26 cellular contexts compared by ENCODE assay signal in genomic region chr12:14656846-14657245, GRCh38. TPM values are rescaled to one million over a fixed set of nuclear protein-coding genes. Genes with fewer than 3 reads are reported as not detected.
DNase-seq lines count a peak whose midpoint lies in the region; ATAC-seq, FAIRE-seq and TF ChIP-seq lines count a peak whose summit lies in the region.
"Had no signal": no experiment of that assay in that cellular context is flagged by ENCODE, and none has a peak within 500 bp of the region (broad histone marks: within the 10 kb centered on the region; RNA-seq: fewer than 3 reads in every experiment).

No MANE protein-coding gene starts in this region.

- no peak for TF ChIP-seq EP300 in HepG2 (IDR thresholded peaks at IDR 0.05; ENCODE audit: low read depth in 2 of 2, low read length in 2 of 2)
- no peak for TF ChIP-seq EP300 in HepG2 (CRISPR knock-in tag; IDR thresholded peaks at IDR 0.05; ENCODE audit: borderline replicate concordance)

- H3F3A ChIP-seq in SU-DHL-6 (ENCODE audit: insufficient read depth), result no peaks in the 10 kb centered on the region

- no peaks in the 10 kb centered on the region for H3K9me3 Mint-ChIP-seq in endothelial cell (ENCODE audit: unreplicated experiment)

- no peak for TF ChIP-seq RAD21 in HepG2 (CRISPR knock-in tag; IDR thresholded peaks at IDR 0.05)

- WGBS in HepG2 (ENCODE audit: low lambda C conversion rate), result 74% methylated on average over 9 of the region's 9 CpGs
- WGBS in right lobe of liver (ENCODE audit: insufficient coverage, low coverage, low lambda C conversion rate, missing lambda C conversion rate), result 75% methylated on average over 1 of the region's 9 CpGs

- peak; percentile 2 for DNase-seq in HepG2 (ENCODE audit: low spot score)
- DNase-seq in right lobe of liver, result no peak
- DNase-seq in endothelial cell (ENCODE audit: low spot score), result peak; percentile 24
- no peak for DNase-seq in brain microvascular endothelial cell
- DNase-seq in NK-92 treated with Interleukin-12 subunit alpha and Interleukin-12 subunit beta, amount 100 ng/mL, for 24 hours (lab: John Stamatoyannopoulos, UW), result no peak
- DNase-seq in GF-D8 (lab: John Stamatoyannopoulos, UW), result no peak
- DNase-seq in GDM1 (lab: John Stamatoyannopoulos, UW), result no peak
- DNase-seq: CD4-positive, CD25-positive, alpha-beta regulatory T cell; DMS53; IMR-90; MM.1S; NCI-H1417; NCI-H187 treated with DMSO at 0.1 percent for 48 hours; NCI-H2107; NCI-H524 treated with DMSO at 0.1 percent for 48 hours; NCI-H774; Right ventricle myocardium superior; RPMI8226; T-helper 1 cell had no signal

- no peaks in the 10 kb centered on the region for H3K9me2 ChIP-seq in SU-DHL-6 (replicated peaks; ENCODE audit: insufficient read depth, low read length)

- POLR2A ChIA-PET in HepG2 (lab: Yijun Ruan, JAX), result no interaction called here

- H3K4me3 Mint-ChIP-seq in endothelial cell (ENCODE audit: unreplicated experiment), result no peak overlapping the region
- H3K4me3 Mint-ChIP-seq: CD4-positive, CD25-positive, alpha-beta regulatory T cell had no signal

- H3K36me3 Mint-ChIP-seq in endothelial cell (ENCODE audit: low read depth, unreplicated experiment), result no peaks in the 10 kb centered on the region
- H3K36me3 Mint-ChIP-seq: CD4-positive, CD25-positive, alpha-beta regulatory T cell had no signal

- no peak overlapping the region for H3K4me3 ChIP-seq in HepG2 (replicated peaks in 1 of 3; ENCODE audit: insufficient read depth in 1 of 3, low read depth in 2 of 3, low read length in 3 of 3)
- H3K4me3 ChIP-seq in right lobe of liver, result no peak overlapping the region
- no peak overlapping the region for H3K4me3 ChIP-seq in SU-DHL-6 (ENCODE audit: insufficient read depth, low read length, poor library complexity, severe bottlenecking)
- no peak overlapping the region for H3K4me3 ChIP-seq in brain microvascular endothelial cell (ENCODE audit: low read depth, low read length)
- H3K4me3 ChIP-seq: SJSA1 had no signal

- peak; percentile 80 for ATAC-seq in HepG2
- ATAC-seq in right lobe of liver, result no peak

- BruUV-seq in HepG2 (replicated peaks; lab: Mats Ljungman, UMichigan), result no TSS peak

- H4K20me1 ChIP-seq in HepG2 (ENCODE audit: insufficient read depth, low read length), result no peaks in the 10 kb centered on the region
- no peaks in the 10 kb centered on the region for H4K20me1 ChIP-seq in SU-DHL-6 (ENCODE audit: low read depth, low read length)

- H3K9me3 ChIP-seq in HepG2 (ENCODE audit: low read length), result no peaks in the 10 kb centered on the region
- H3K9me3 ChIP-seq in right lobe of liver, result no peaks in the 10 kb centered on the region
- H3K9me3 ChIP-seq in SU-DHL-6 (ENCODE audit: insufficient read depth, low read length), result no peaks in the 10 kb centered on the region
- H3K9me3 ChIP-seq: SJSA1 had no signal

- H3K4me2 ChIP-seq in HepG2 (ENCODE audit: low read depth, low read length), result no peak overlapping the region
- no peak overlapping the region for H3K4me2 ChIP-seq in SU-DHL-6 (ENCODE audit: low read depth, low read length, poor library complexity, severe bottlenecking)
- H3K4me2 ChIP-seq: KMS-11 had no signal

- in situ Hi-C loops in HepG2 (cut with HindIII; ENCODE audit: extremely low pct_ligation_motif_present, low pct_unique_long_range_greater_than_20kb), result no loop called here
- in situ Hi-C loops in brain microvascular endothelial cell (cut with HindIII; ENCODE audit: low pct_ligation_motif_present, low sequenced_read_pairs), result no loop called here

- no peak for TF ChIP-seq POLR2A in HepG2 (IDR thresholded peaks at IDR 0.05; ENCODE audit: insufficient read depth in 1 of 2, low read depth in 2 of 2, low read length in 2 of 2)
- TF ChIP-seq POLR2A in right lobe of liver (IDR thresholded peaks at IDR 0.05), result no peak

- H3K27ac Mint-ChIP-seq in endothelial cell (ENCODE audit: unreplicated experiment), result no peak overlapping the region
- H3K27ac Mint-ChIP-seq: CD4-positive, CD25-positive, alpha-beta regulatory T cell had no signal

- CTCF ChIA-PET in HepG2 (lab: Yijun Ruan, JAX; ENCODE audit: low intra/inter-chr PET ratio, low total read pairs), result no interaction called here

- peaks cover 6% of the 10 kb centered on the region for H3K27me3 Mint-ChIP-seq in endothelial cell (ENCODE audit: unreplicated experiment)

- H3K27ac ChIP-seq in HepG2 (ENCODE audit: extremely low read length, insufficient read depth, low read length), result no peak overlapping the region
- H3K27ac ChIP-seq in right lobe of liver, result no peak overlapping the region
- H3K27ac ChIP-seq in SU-DHL-6 (ENCODE audit: low read depth, low read length), result no peak overlapping the region
- no peak overlapping the region for H3K27ac ChIP-seq in brain microvascular endothelial cell
- H3K27ac ChIP-seq: KMS-11, SJSA1 had no signal

- no peaks in the 10 kb centered on the region for H3K4me1 Mint-ChIP-seq in endothelial cell (ENCODE audit: unreplicated experiment)
- H3K4me1 Mint-ChIP-seq: CD4-positive, CD25-positive, alpha-beta regulatory T cell had no signal

- H3K36me3 ChIP-seq in HepG2 (replicated peaks in 1 of 2; ENCODE audit: control insufficient read depth in 1 of 2, insufficient read depth in 2 of 2, low read length in 2 of 2) (no peaks in the 10 kb centered on the region), right lobe of liver (no peaks in the 10 kb centered on the region), SU-DHL-6 (ENCODE audit: low read length) (no peaks in the 10 kb centered on the region), brain microvascular endothelial cell (replicated peaks) (no peaks in the 10 kb centered on the region)
- H3K36me3 ChIP-seq: SJSA1 had no signal

- H3K4me1 ChIP-seq in HepG2 (ENCODE audit: insufficient read depth, low read length), result no peaks in the 10 kb centered on the region
- H3K4me1 ChIP-seq in right lobe of liver, result no peaks in the 10 kb centered on the region
- H3K4me1 ChIP-seq: SJSA1 had no signal

- no peaks in the 10 kb centered on the region for H3K79me2 ChIP-seq in HepG2 (ENCODE audit: insufficient read depth, low read length)
- no peaks in the 10 kb centered on the region for H3K79me2 ChIP-seq in SU-DHL-6 (ENCODE audit: insufficient read depth, low read length)

- intact Hi-C loops in HepG2 (cut with micrococcal nuclease; ENCODE audit: unreplicated experiment) (no loop called here), right lobe of liver (cut with DNase I) (no loop called here)

- no peak overlapping the region for H3K9ac ChIP-seq in HepG2 (ENCODE audit: insufficient read depth, low read depth, low read length)
- no peak overlapping the region for H3K9ac ChIP-seq in SU-DHL-6 (ENCODE audit: low read length)
- H3K9ac ChIP-seq: KMS-11 had no signal

- TF ChIP-seq CTCF in HepG2 (CRISPR knock-in tag; IDR thresholded peaks at IDR 0.05) (peak; percentile 46), right lobe of liver (IDR thresholded peaks at IDR 0.05) (no peak), SU-DHL-6 (IDR thresholded peaks at IDR 0.05; ENCODE audit: insufficient read depth, low read length, poor library complexity, severe bottlenecking) (peak; percentile 26), endothelial cell (IDR thresholded peaks at IDR 0.05; ENCODE audit: unreplicated experiment) (no peak), brain microvascular endothelial cell (IDR thresholded peaks at IDR 0.05; ENCODE audit: low read depth, low read length, missing control alignments) (no peak)

- no peaks in the 10 kb centered on the region for H3K27me3 ChIP-seq in HepG2 (ENCODE audit: control insufficient read depth in 1 of 2, insufficient read depth in 2 of 2, low read length in 2 of 2)
- no peaks in the 10 kb centered on the region for H3K27me3 ChIP-seq in right lobe of liver
- no peaks in the 10 kb centered on the region for H3K27me3 ChIP-seq in SU-DHL-6 (ENCODE audit: low read length)
- no peaks in the 10 kb centered on the region for H3K27me3 ChIP-seq in brain microvascular endothelial cell (replicated peaks)
- H3K27me3 ChIP-seq: SJSA1 had no signal

- no peak overlapping the region for H2AFZ ChIP-seq in HepG2 (ENCODE audit: low read length)
- H2AFZ ChIP-seq in SU-DHL-6 (ENCODE audit: low read depth, low read length, severe bottlenecking), result no peak overlapping the region

- no peak for FAIRE-seq in HepG2 (lab: Jason Lieb, UNC)
- FAIRE-seq: GM12892, H54 had no signal

TF ChIP-seq in HepG2, 621 proteins besides CTCF, POLR2A, EP300 and RAD21 (continues in another document):
- no peak for TF ChIP-seq TGIF2 (CRISPR knock-in tag; IDR thresholded peaks at IDR 0.05)

RNA-seq across cellular contexts. Expression of gene GUCY2C, which starts 39.6 kb away (rescaled TPM):
- total RNA-seq in HepG2 (2016; rRNA removed; fragmentation: Illumina TruSeq; extraction: Trizol) (not detected in 2 replicates), right lobe of liver (under 1 TPM in 1 of 6 experiments, not detected in 5; 0.10 TPM), endothelial cell (ENCODE audit: unreplicated experiment) (0.36 TPM)
- total RNA-seq in HepG2 (2016; cell fraction: cytosol; rRNA removed; fragmentation: Illumina TruSeq; extraction: Trizol; ENCODE audit: low read depth), result not detected in 2 replicates
- not detected in 2 replicates for total RNA-seq in HepG2 (2016; cell fraction: insoluble cytoplasmic fraction; rRNA removed; fragmentation: Illumina TruSeq; extraction: Trizol)
- not detected in 2 replicates for total RNA-seq in HepG2 (2016; cell fraction: membrane; rRNA removed; fragmentation: Illumina TruSeq; extraction: Trizol)
- not detected in 2 replicates for total RNA-seq in HepG2 (2016; cell fraction: nucleus; rRNA removed; fragmentation: Illumina TruSeq; extraction: Trizol)
- 0.09 TPM in 1 of 2 replicates, not detected in the other for polyA plus RNA-seq in HepG2 (2011; rRNA removed)
- 0.01 and 0.08 TPM in 2 replicates for polyA plus RNA-seq in HepG2 (2011; cell fraction: cytosol; rRNA removed)
- 0.05 TPM in 1 of 2 replicates, not detected in the other for polyA plus RNA-seq in HepG2 (2011; cell fraction: nucleus; rRNA removed)
- polyA plus RNA-seq in HepG2 (2012), result 0.07 and 0.08 TPM in 2 replicates
- not detected in 2 replicates for polyA plus RNA-seq in HepG2 (2016; cell fraction: cytosol; fragmentation: Illumina TruSeq; extraction: Trizol; ENCODE audit: low read depth)
- polyA plus RNA-seq in HepG2 (2016; cell fraction: insoluble cytoplasmic fraction; fragmentation: Illumina TruSeq; extraction: Trizol; ENCODE audit: low read depth), result not detected in 2 replicates
- polyA plus RNA-seq in HepG2 (2016; cell fraction: membrane; fragmentation: Illumina TruSeq; extraction: Trizol; ENCODE audit: low read depth), result not detected in 2 replicates
- not detected in 2 replicates for polyA plus RNA-seq in HepG2 (2016; cell fraction: nucleus; fragmentation: Illumina TruSeq; extraction: Trizol; ENCODE audit: insufficient read depth, low read depth)
- polyA minus RNA-seq in HepG2 (2011; rRNA and poly(A)+ RNA removed; ENCODE audit: low replicate concordance), result 0.08 TPM in 1 of 2 replicates, not detected in the other
- polyA minus RNA-seq in HepG2 (2011; cell fraction: cytosol; rRNA and poly(A)+ RNA removed), result not detected in 2 replicates
- polyA minus RNA-seq in HepG2 (2011; cell fraction: nucleus; rRNA and poly(A)+ RNA removed), result 0.25 and 0.26 TPM in 2 replicates
- total RNA-seq: A172; CD4-positive, CD25-positive, alpha-beta regulatory T cell; IMR-90; Right ventricle myocardium superior; SJSA1 had no signal
- polyA plus RNA-seq: BJ; CD4-positive, CD25-positive, alpha-beta regulatory T cell; IMR-90 had no signal

Comparison
In these comparisons a context has a peak if more than half of its experiments do, and no peak if none do; other contexts are left out.
1. DNase-seq: peak in HepG2 (single experiment) and endothelial cell (single experiment); none in right lobe of liver (0 of 3), brain microvascular endothelial cell (single experiment), NK-92 treated with Interleukin-12 subunit alpha and Interleukin-12 subunit beta, amount 100 ng/mL, for 24 hours (single experiment), GF-D8 (single experiment) and GDM1 (single experiment).
2. CTCF ChIP-seq: peak in HepG2 (single experiment) and SU-DHL-6 (single experiment); none in right lobe of liver (0 of 4), endothelial cell (single experiment) and brain microvascular endothelial cell (single experiment).